8 cellular contexts compared by ENCODE assay signal in genomic region chr2:2613279-2614199, GRCh38.
A peak's percentile ranks its signal among the peaks of the same experiment; 100 is the strongest.
DNase-seq lines count a peak whose midpoint lies in the region; ATAC-seq and TF ChIP-seq lines count a peak whose summit lies in the region.

No MANE protein-coding gene starts in this region.

- H3K27me3 ChIP-seq in right cardiac atrium (ENCODE audit: control insufficient read depth, insufficient read depth), result no peaks in the 10 kb centered on the region
- H3K27me3 ChIP-seq in psoas muscle (ENCODE audit: insufficient read depth in 3 of 3, low read length in 2 of 3), result peaks cover 0 to 2% (median 0%) of the 10 kb centered on the region in 3 donors

- peak overlapping the region; percentile 91 for H3K27ac ChIP-seq in angular gyrus (ENCODE audit: low read depth, low read length)
- peak overlapping the region; percentile 70 for H3K27ac ChIP-seq in right cardiac atrium (ENCODE audit: low read length)
- peak overlapping the region; percentile 92 for H3K27ac ChIP-seq in psoas muscle

- 9% methylated on average over 34 of the region's 34 CpGs for WGBS in right cardiac atrium
- 7 to 13% (median 10%) methylated on average over 34 of the region's 34 CpGs for WGBS in psoas muscle, 3 donors

- DNase-seq in DMS53 treated with DMSO at 0.1 percent for 48 hours (lab: John Stamatoyannopoulos, UW; ENCODE audit: unreplicated experiment) (peak; percentile 0), LNCaP clone FGC (ENCODE audit: low read depth) (peak; percentile 94), T-helper 17 cell (peak; percentile 53 to 77 (median 67)), right cardiac atrium (peak; percentile 92 to 96 (median 94)), psoas muscle (peak; percentile 89 to 96), ureter (ENCODE audit: low spot score) (peak; percentile 93)

- peaks cover 0 to 8% of the 10 kb centered on the region in 2 donors for H3K36me3 ChIP-seq in psoas muscle (ENCODE audit: insufficient read depth in 1 of 2, low read depth in 1 of 2)

- H3K4me3 Mint-ChIP-seq in T-helper 17 cell, result peak overlapping the region; percentile 77

- peak; percentile 100 for ATAC-seq in GM21786 (IDR thresholded peaks at IDR 0.05; ENCODE audit: unreplicated experiment)
- peak; percentile 100 for ATAC-seq in T-helper 17 cell
- peak; percentile 100 for ATAC-seq in right cardiac atrium
- ATAC-seq in psoas muscle, result peak; percentile 99 to 100 (median 100)

- H3K36me3 Mint-ChIP-seq in T-helper 17 cell (ENCODE audit: low read depth), result no peaks in the 10 kb centered on the region

- H3K4me1 Mint-ChIP-seq in T-helper 17 cell, result no peaks in the 10 kb centered on the region

- H3K9me3 ChIP-seq in T-helper 17 cell (ENCODE audit: control insufficient read depth, low read length, poor library complexity, severe bottlenecking) (no peaks in the 10 kb centered on the region), right cardiac atrium (ENCODE audit: control insufficient read depth, low read length) (no peaks in the 10 kb centered on the region), psoas muscle (no peaks in the 10 kb centered on the region)

- H3K4me3 ChIP-seq in LNCaP clone FGC (ENCODE audit: low read depth, low read length) (peak overlapping the region; percentile 55), right cardiac atrium (ENCODE audit: low read length) (peak overlapping the region; percentile 59), psoas muscle (peak overlapping the region; percentile 69)

- peak overlapping the region; percentile 24 for H3K27ac Mint-ChIP-seq in T-helper 17 cell

- H3K27me3 Mint-ChIP-seq in T-helper 17 cell, result peaks cover 24% of the 10 kb centered on the region

- intact Hi-C loops in right cardiac atrium (cut with DNase I) (no loop called here), psoas muscle (cut with DNase I) (loop anchor here in 1 of 2 donors (5.0 to 10.0 kb wide), 2 partner anchors 159 to 761 kb away; partner anchors contain the start of genes EIPR1 and TRAPPC12)

- TF ChIP-seq CTCF in LNCaP clone FGC (IDR thresholded peaks at IDR 0.05; ENCODE audit: control insufficient read depth, extremely low read depth, insufficient read depth), result no peak
- no peak for TF ChIP-seq CTCF in psoas muscle (IDR thresholded peaks at IDR 0.05)

- H3K4me1 ChIP-seq in right cardiac atrium (ENCODE audit: control insufficient read depth, insufficient read depth, low read length) (no peaks in the 10 kb centered on the region), psoas muscle (no peaks in the 10 kb centered on the region)

Comparison
In these comparisons a context has a peak if more than half of its experiments do, and no peak if none do; other contexts are left out.
1. Peak in every context shown above with its lines: DNase-seq, ATAC-seq, H3K4me3 ChIP-seq and H3K27ac ChIP-seq.
2. DNase-seq: peak in every context shown above with its lines; median percentile 94 in LNCaP clone FGC; 94 in right cardiac atrium; 93 in ureter; 92 in psoas muscle; 67 in T-helper 17 cell; 0 in DMS53 treated with DMSO at 0.1 percent for 48 hours.